Comparison of ENCODE assay signal across 8 cellular contexts in genomic region chr1:8004803-8005573, GRCh38. TPM values are rescaled to one million over a fixed set of nuclear protein-coding genes. Genes with fewer than 3 reads are reported as not detected.
A peak's percentile ranks its signal among the peaks of the same experiment; 100 is the strongest.
DNase-seq lines count a peak whose midpoint lies in the region; ATAC-seq and TF ChIP-seq lines count a peak whose summit lies in the region.

No MANE protein-coding gene starts in this region.

- intact Hi-C loops in stomach (cut with DNase I; ENCODE audit: low total_unique reads), result no loop called here

- no peaks in the 10 kb centered on the region for H3K27me3 Mint-ChIP-seq in WTC11 (ENCODE audit: low read depth)
- H3K27me3 Mint-ChIP-seq in activated naive CD4-positive, alpha-beta T cell treated with anti-CD3 and anti-CD28 coated beads, Interleukin-2, amount 10 ng/mL, durations not matched to agents 7 days and 5 days, result no peaks in the 10 kb centered on the region

- peak overlapping the region; percentile 86 for H3K27ac Mint-ChIP-seq in WTC11
- H3K27ac Mint-ChIP-seq in activated naive CD4-positive, alpha-beta T cell treated with anti-CD3 and anti-CD28 coated beads, Interleukin-2, amount 10 ng/mL, durations not matched to agents 7 days and 5 days, result no peak overlapping the region

- WGBS in stomach, 5 donors, result 24 to 40% (median 27%) methylated on average over 14 to 17 of the region's 17 CpGs

- peaks cover 3% of the 10 kb centered on the region for H3K36me3 Mint-ChIP-seq in WTC11
- H3K36me3 Mint-ChIP-seq in activated naive CD4-positive, alpha-beta T cell treated with anti-CD3 and anti-CD28 coated beads, Interleukin-2, amount 10 ng/mL, durations not matched to agents 7 days and 5 days, result no peaks in the 10 kb centered on the region

- in situ Hi-C loops in KBM-7 (cut with MboI; ENCODE audit: low pct_unique_long_range_greater_than_20kb, low sequenced_read_pairs), result loop anchor here (25.0 kb wide), 1 partner anchor 307 kb away; the partner anchor contains the start of gene SLC45A1

- CTCF ChIA-PET in WTC11 (lab: Charles Lee), result interaction anchor here (1.2 to 2.0 kb wide), 3 partner anchors 10 to 13 kb away, joined by 3 to 20 read pairs (median 6); no protein-coding TSS in a partner anchor
- CTCF ChIA-PET in activated naive CD4-positive, alpha-beta T cell treated with anti-CD3 and anti-CD28 coated beads, Interleukin-2, amount 10 ng/mL, durations not matched to agents 7 days and 5 days (lab: Charles Lee), result interaction anchor here (1.5 kb wide), 1 partner anchor 10 kb away, joined by 6 read pairs; no protein-coding TSS in a partner anchor

- no peak overlapping the region for H3K4me3 Mint-ChIP-seq in WTC11
- H3K4me3 Mint-ChIP-seq in activated naive CD4-positive, alpha-beta T cell treated with anti-CD3 and anti-CD28 coated beads, Interleukin-2, amount 10 ng/mL, durations not matched to agents 7 days and 5 days, result no peak overlapping the region

- H3K4me1 Mint-ChIP-seq in WTC11, result peaks cover 47% of the 10 kb centered on the region
- H3K4me1 Mint-ChIP-seq in activated naive CD4-positive, alpha-beta T cell treated with anti-CD3 and anti-CD28 coated beads, Interleukin-2, amount 10 ng/mL, durations not matched to agents 7 days and 5 days, result peaks cover 5% of the 10 kb centered on the region

- no peaks in the 10 kb centered on the region for H3K9me3 Mint-ChIP-seq in WTC11
- H3K9me3 Mint-ChIP-seq in activated naive CD4-positive, alpha-beta T cell treated with anti-CD3 and anti-CD28 coated beads, Interleukin-2, amount 10 ng/mL, durations not matched to agents 7 days and 5 days, result no peaks in the 10 kb centered on the region

- H3K27ac ChIP-seq in iPS-20b (ENCODE audit: low read length), result peak overlapping the region; percentile 46
- H3K27ac ChIP-seq in stomach, result peak overlapping the region; percentile 54 to 84 (median 71)

- peak overlapping the region; percentile 2; the same call in 1 of the 2 replicates for H3K9ac ChIP-seq in iPS-20b (ENCODE audit: low read depth, low read length)

- H3K4me1 ChIP-seq in BE2C (peaks cover 4% of the 10 kb centered on the region), iPS-20b (ENCODE audit: insufficient read depth, low read length) (peaks cover 21% of the 10 kb centered on the region), stomach (peaks cover 20 to 40% (median 34%) of the 10 kb centered on the region in 4 donors)

- no peak for TF ChIP-seq CTCF in BE2C (IDR thresholded peaks at IDR 0.05; ENCODE audit: low read depth, low read length)
- TF ChIP-seq CTCF in WTC11 (IDR thresholded peaks at IDR 0.05), result no peak
- TF ChIP-seq CTCF in stomach (IDR thresholded peaks at IDR 0.05), result no peak

- H3K4me3 ChIP-seq in BE2C (ENCODE audit: low read depth, low read length), result no peak overlapping the region
- H3K4me3 ChIP-seq in iPS-20b (ENCODE audit: low read length), result no peak overlapping the region
- H3K4me3 ChIP-seq in stomach, result no peak overlapping the region

- DNase-seq in BE2C (peak; percentile 69), NCI-H1105 (lab: John Stamatoyannopoulos, UW) (peak; percentile 87), WTC11 (ENCODE audit: low spot score) (no peak), stomach (peak; percentile 66), KBM-7 (no peak)
- DNase-seq in activated naive CD4-positive, alpha-beta T cell treated with anti-CD3 and anti-CD28 coated beads, Interleukin-2, amount 10 ng/mL, durations not matched to agents 7 days and 5 days, result no peak
- DNase-seq in activated CD4-positive, alpha-beta T cell treated with anti-CD3 and anti-CD28 coated beads for 1 hour, result no peak

- TF ChIP-seq EP300 in stomach (IDR thresholded peaks at IDR 0.05), result peak; percentile 73

- no peak for TF ChIP-seq POLR2A in stomach (IDR thresholded peaks at IDR 0.05)

- H3K27me3 ChIP-seq in BE2C (no peaks in the 10 kb centered on the region), iPS-20b (ENCODE audit: insufficient read depth, low read length) (no peaks in the 10 kb centered on the region), stomach (no peaks in the 10 kb centered on the region)

- no peak; the same call in 1 of the 2 replicates for ATAC-seq in WTC11

- POLR2A ChIA-PET in WTC11 (lab: Charles Lee), result no interaction called here

- H3K36me3 ChIP-seq in BE2C (no peaks in the 10 kb centered on the region), iPS-20b (ENCODE audit: insufficient read depth, low read depth, low read length) (peaks cover 6% of the 10 kb centered on the region; the same call in 1 of the 2 replicates), stomach (peaks cover 7 to 18% (median 15%) of the 10 kb centered on the region in 4 donors)

- H3K9me3 ChIP-seq in BE2C (no peaks in the 10 kb centered on the region), iPS-20b (ENCODE audit: insufficient read depth, low read depth, low read length) (no peaks in the 10 kb centered on the region), stomach (no peaks in the 10 kb centered on the region)

TF ChIP-seq in WTC11, 78 proteins besides CTCF, POLR2A, EP300 and RAD21:
- TF ChIP-seq PRDM15 (CRISPR knock-in tag; IDR thresholded peaks at IDR 0.05) (peak; percentile 60), FOXJ3 (CRISPR knock-in tag; IDR thresholded peaks at IDR 0.05; ENCODE audit: borderline replicate concordance) (no peak), ZNF396 (CRISPR knock-in tag; IDR thresholded peaks at IDR 0.05; ENCODE audit: borderline replicate concordance) (no peak), HMGA2 (CRISPR knock-in tag; IDR thresholded peaks at IDR 0.05) (no peak), ZNF425 (CRISPR knock-in tag; conservative IDR thresholded peaks at IDR 0.05) (no peak), PREB (CRISPR knock-in tag; IDR thresholded peaks at IDR 0.05; ENCODE audit: borderline replicate concordance) (no peak), USF1 (CRISPR knock-in tag; IDR thresholded peaks at IDR 0.05) (no peak), TP53 (CRISPR knock-in tag; IDR thresholded peaks at IDR 0.05) (no peak)
TF ChIP-seq in WTC11: peak in this region for 1.

RNA-seq across cellular contexts. Expression of gene ERRFI1, which starts 21.1 kb away (rescaled TPM):
- polyA plus RNA-seq in BE2C (2012; ENCODE audit: insufficient read depth, insufficient read length, low read depth), result 9.3 TPM
- 34.5 to 44.6 TPM (median 35.8 TPM) in 3 replicates for total RNA-seq in WTC11 (2021)
- 100 to 1,000 TPM in 3 of 5 donors, 10 to 100 TPM in 1, 1 to 10 TPM in 1; 3.5 to 201 (median 134) TPM for total RNA-seq in stomach
- 10 to 100 TPM; 31.4 to 47.7 (median 41.4) TPM for polyA plus RNA-seq in stomach

RNA-seq across cellular contexts. Expression of gene PARK7, which starts 43.5 kb away (rescaled TPM):
- 331 TPM for polyA plus RNA-seq in BE2C (2012; ENCODE audit: insufficient read depth, insufficient read length, low read depth)
- total RNA-seq in WTC11 (2021), result 337 to 343 TPM (median 340 TPM) in 3 replicates
- 100 to 1,000 TPM in 2 of 5 donors, 10 to 100 TPM in 3; 41.4 to 149 (median 98.1) TPM for total RNA-seq in stomach
- 100 to 1,000 TPM; 281 to 350 (median 311) TPM for polyA plus RNA-seq in stomach

Comparison
In these comparisons a context has a peak if more than half of its experiments do, and no peak if none do; other contexts are left out.
1. DNase-seq: peak in BE2C (single experiment), NCI-H1105 (single experiment) and stomach (single experiment); none in WTC11 (single experiment), KBM-7 (single experiment), activated naive CD4-positive, alpha-beta T cell treated with anti-CD3 and anti-CD28 coated beads, Interleukin-2, amount 10 ng/mL, durations not matched to agents 7 days and 5 days (single experiment) and activated CD4-positive, alpha-beta T cell treated with anti-CD3 and anti-CD28 coated beads for 1 hour (single experiment).